In genomic region chr14:92603309-92604257, GRCh38 we compare ENCODE assay signal across 8 cellular contexts.
A peak's percentile ranks its signal among the peaks of the same experiment; 100 is the strongest.
DNase-seq lines count a peak whose midpoint lies in the region; ATAC-seq and TF ChIP-seq lines count a peak whose summit lies in the region.

No MANE protein-coding gene starts in this region.

- TF ChIP-seq CTCF in fibroblast of lung (conservative IDR thresholded peaks at IDR 0.05 in 1 of 2, IDR thresholded peaks at IDR 0.05 in 1 of 2; ENCODE audit: low read depth in 1 of 2, low read length in 2 of 2): peak in 1 of 2 donors; percentile 29
- no peak for TF ChIP-seq CTCF in progenitor cell of endocrine pancreas (IDR thresholded peaks at IDR 0.05; ENCODE audit: unreplicated experiment)

- H3K4me1 Mint-ChIP-seq in activated CD8-positive, alpha-beta memory T cell treated with anti-CD3 and anti-CD28 coated beads, Interleukin-2, amount 10 ng/mL, durations not matched to agents 7 days and 5 days: peaks cover 21% of the 10 kb centered on the region
- no peaks in the 10 kb centered on the region for H3K4me1 Mint-ChIP-seq in progenitor cell of endocrine pancreas (ENCODE audit: low read depth)

- H3K4me3 ChIP-seq in Jurkat, Clone E6-1 (ENCODE audit: low read length): no peak overlapping the region
- no peak overlapping the region for H3K4me3 ChIP-seq in fibroblast of lung (replicated peaks in 1 of 4; ENCODE audit: control extremely low read depth in 1 of 4, insufficient read depth in 1 of 4, low read depth in 3 of 4, low read length in 4 of 4)

- ATAC-seq in activated CD8-positive, alpha-beta memory T cell treated with anti-CD3 and anti-CD28 coated beads, Interleukin-2, amount 10 ng/mL, durations not matched to agents 7 days and 5 days: peak; percentile 58
- ATAC-seq in GM21381 (IDR thresholded peaks at IDR 0.05; ENCODE audit: unreplicated experiment) (no peak), HG03045 (IDR thresholded peaks at IDR 0.05; ENCODE audit: unreplicated experiment) (no peak)

- CTCF ChIA-PET in activated CD8-positive, alpha-beta memory T cell treated with anti-CD3 and anti-CD28 coated beads, Interleukin-2, amount 10 ng/mL, durations not matched to agents 7 days and 5 days (lab: Charles Lee): interaction anchor here (0.7 to 1.0 kb wide), 3 partner anchors 10 to 78 kb away, joined by 3 to 4 read pairs (median 3); no protein-coding TSS in a partner anchor

- H3K36me3 Mint-ChIP-seq in activated CD8-positive, alpha-beta memory T cell treated with anti-CD3 and anti-CD28 coated beads, Interleukin-2, amount 10 ng/mL, durations not matched to agents 7 days and 5 days: peaks cover 18% of the 10 kb centered on the region
- peaks cover 1% of the 10 kb centered on the region for H3K36me3 Mint-ChIP-seq in progenitor cell of endocrine pancreas (ENCODE audit: insufficient read depth)

- peak overlapping the region; percentile 3 for H3K27ac ChIP-seq in fibroblast of lung (ENCODE audit: insufficient read depth, low read length)

- H4K20me1 ChIP-seq in fibroblast of lung (ENCODE audit: control insufficient read depth, extremely low read depth, insufficient read depth, low read length): no peaks in the 10 kb centered on the region

- H3K4me3 Mint-ChIP-seq in activated CD8-positive, alpha-beta memory T cell treated with anti-CD3 and anti-CD28 coated beads, Interleukin-2, amount 10 ng/mL, durations not matched to agents 7 days and 5 days: no peak overlapping the region
- H3K4me3 Mint-ChIP-seq in progenitor cell of endocrine pancreas (ENCODE audit: low read depth): no peak overlapping the region

- no peaks in the 10 kb centered on the region for H3K27me3 ChIP-seq in fibroblast of lung (ENCODE audit: control insufficient read depth, insufficient read depth, low read length)

- peak; percentile 74 for DNase-seq in AG08396 (ENCODE audit: low spot score)
- peak; percentile 53 for DNase-seq in Jurkat, Clone E6-1 (ENCODE audit: low read depth, low spot score)
- DNase-seq in activated CD8-positive, alpha-beta memory T cell treated with anti-CD3 and anti-CD28 coated beads, Interleukin-2, amount 10 ng/mL, durations not matched to agents 7 days and 5 days: no peak
- peak; percentile 78 to 94 for DNase-seq in fibroblast of lung (ENCODE audit: low read depth in 2 of 2)
- DNase-seq in posterior cingulate gyrus: peak in 8 of 10 donors; percentile 31 to 94 (median 64)
- no peak for DNase-seq in progenitor cell of endocrine pancreas (ENCODE audit: low spot score, unreplicated experiment)

- peaks cover 1% of the 10 kb centered on the region for H3K79me2 ChIP-seq in fibroblast of lung (ENCODE audit: control insufficient read depth, insufficient read depth, low read length)

- peaks cover 20% of the 10 kb centered on the region for H3K4me1 ChIP-seq in fibroblast of lung (ENCODE audit: control insufficient read depth, extremely low read depth, insufficient read depth, low read length)

- H3K9ac ChIP-seq in fibroblast of lung (ENCODE audit: insufficient read depth, low read length): no peak overlapping the region

- no peaks in the 10 kb centered on the region for H3K9me3 ChIP-seq in fibroblast of lung (ENCODE audit: control insufficient read depth, insufficient read depth, low read depth, low read length)

- H3K4me2 ChIP-seq in fibroblast of lung (ENCODE audit: extremely low read depth, insufficient read depth, low read length): no peak overlapping the region

- intact Hi-C loops in posterior cingulate gyrus (cut with DNase I): no loop called here

- H3K27ac Mint-ChIP-seq in activated CD8-positive, alpha-beta memory T cell treated with anti-CD3 and anti-CD28 coated beads, Interleukin-2, amount 10 ng/mL, durations not matched to agents 7 days and 5 days: no peak overlapping the region
- no peak overlapping the region for H3K27ac Mint-ChIP-seq in progenitor cell of endocrine pancreas

- no peaks in the 10 kb centered on the region for H3K36me3 ChIP-seq in fibroblast of lung (ENCODE audit: control insufficient read depth, insufficient read depth, low read length)

- no peaks in the 10 kb centered on the region for H3K27me3 Mint-ChIP-seq in activated CD8-positive, alpha-beta memory T cell treated with anti-CD3 and anti-CD28 coated beads, Interleukin-2, amount 10 ng/mL, durations not matched to agents 7 days and 5 days
- H3K27me3 Mint-ChIP-seq in progenitor cell of endocrine pancreas: no peaks in the 10 kb centered on the region

- H2AFZ ChIP-seq in fibroblast of lung (ENCODE audit: low read length): no peak overlapping the region

- H3K9me3 Mint-ChIP-seq in activated CD8-positive, alpha-beta memory T cell treated with anti-CD3 and anti-CD28 coated beads, Interleukin-2, amount 10 ng/mL, durations not matched to agents 7 days and 5 days (ENCODE audit: low read depth): no peaks in the 10 kb centered on the region
- no peaks in the 10 kb centered on the region for H3K9me3 Mint-ChIP-seq in progenitor cell of endocrine pancreas (ENCODE audit: low read depth)

Comparison
In these comparisons a context has a peak if more than half of its experiments do, and no peak if none do; other contexts are left out.
1. DNase-seq: peak in AG08396 (single experiment), Jurkat, Clone E6-1 (single experiment), fibroblast of lung (2 of 2) and posterior cingulate gyrus (8 of 10); none in activated CD8-positive, alpha-beta memory T cell treated with anti-CD3 and anti-CD28 coated beads, Interleukin-2, amount 10 ng/mL, durations not matched to agents 7 days and 5 days (single experiment) and progenitor cell of endocrine pancreas (single experiment).